24 cellular contexts compared by ENCODE assay signal in genomic region chr19:46384396-46384795, GRCh38. TPM values are rescaled to one million over a fixed set of nuclear protein-coding genes. Genes with fewer than 3 reads are reported as not detected.
DNase-seq lines count a peak whose midpoint lies in the region; ATAC-seq and TF ChIP-seq lines count a peak whose summit lies in the region.
"Had no signal": no experiment of that assay in that cellular context is flagged by ENCODE, and none has a peak within 500 bp of the region (broad histone marks: within the 10 kb centered on the region; RNA-seq: fewer than 3 reads in every experiment).

No MANE protein-coding gene starts in this region.

- ATAC-seq in RWPE2 (ENCODE audit: low read depth) (no peak), GM21723 (IDR thresholded peaks at IDR 0.05; ENCODE audit: unreplicated experiment) (no peak)
- ATAC-seq: stimulated activated naive CD8-positive, alpha-beta T cell treated with anti-CD3 and anti-CD28 coated beads, Interleukin-15, Interleukin-2, amounts not matched to agents 100 U/mL and 50 U/mL, for 24 hours had no signal

- H3K36me3 Mint-ChIP-seq in activated CD4-positive, alpha-beta T cell treated with anti-CD3 and anti-CD28 coated beads, Interleukin-2, amount 10 ng/mL, durations not matched to agents 24 days and 14 days (ENCODE audit: low read depth), result peaks cover 68% of the 10 kb centered on the region
- H3K36me3 Mint-ChIP-seq in mesothelial cell of epicardium, result peaks cover 65% of the 10 kb centered on the region

- H3K9me3 ChIP-seq in RWPE2 (ENCODE audit: severe bottlenecking) (no peaks in the 10 kb centered on the region), left ventricle myocardium inferior (replicated peaks) (no peaks in the 10 kb centered on the region), sigmoid colon (no peaks in the 10 kb centered on the region)
- H3K9me3 ChIP-seq: tibial nerve had no signal

- H3K9me3 Mint-ChIP-seq in activated CD4-positive, alpha-beta T cell treated with anti-CD3 and anti-CD28 coated beads, Interleukin-2, amount 10 ng/mL, durations not matched to agents 24 days and 14 days, result no peaks in the 10 kb centered on the region
- peaks cover 12% of the 10 kb centered on the region for H3K9me3 Mint-ChIP-seq in mesothelial cell of epicardium
- H3K9me3 Mint-ChIP-seq: neural crest cell had no signal

- H3K27ac ChIP-seq in RWPE2 (ENCODE audit: poor library complexity, severe bottlenecking) (no peak overlapping the region), left ventricle myocardium inferior (replicated peaks) (peak overlapping the region; percentile 51), sigmoid colon (no peak overlapping the region)
- H3K27ac ChIP-seq: cardiac muscle cell, dorsolateral prefrontal cortex, tibial nerve had no signal

- peaks cover 2% of the 10 kb centered on the region for H3K4me1 Mint-ChIP-seq in activated CD4-positive, alpha-beta T cell treated with anti-CD3 and anti-CD28 coated beads, Interleukin-2, amount 10 ng/mL, durations not matched to agents 24 days and 14 days
- no peaks in the 10 kb centered on the region for H3K4me1 Mint-ChIP-seq in mesothelial cell of epicardium
- H3K4me1 Mint-ChIP-seq: activated CD4-positive, alpha-beta memory T cell treated with anti-CD3 and anti-CD28 coated beads, Interleukin-2, amount 10 ng/mL, durations not matched to agents 7 days and 5 days had no signal

- peak overlapping the region; percentile 24 for H3K27ac Mint-ChIP-seq in activated CD4-positive, alpha-beta T cell treated with anti-CD3 and anti-CD28 coated beads, Interleukin-2, amount 10 ng/mL, durations not matched to agents 24 days and 14 days
- H3K27ac Mint-ChIP-seq in mesothelial cell of epicardium, result no peak overlapping the region
- H3K27ac Mint-ChIP-seq: activated CD4-positive, alpha-beta memory T cell treated with anti-CD3 and anti-CD28 coated beads, Interleukin-2, amount 10 ng/mL, durations not matched to agents 7 days and 5 days; HFFc6 had no signal

- H3K4me3 ChIP-seq in RWPE2 (ENCODE audit: severe bottlenecking), result no peak overlapping the region
- no peak overlapping the region for H3K4me3 ChIP-seq in left ventricle myocardium inferior
- H3K4me3 ChIP-seq in sigmoid colon, result no peak overlapping the region
- H3K4me3 ChIP-seq: cardiac muscle cell, dorsolateral prefrontal cortex, tibial nerve had no signal

- H3K4me1 ChIP-seq in RWPE2 (ENCODE audit: insufficient read depth, poor library complexity, severe bottlenecking) (no peaks in the 10 kb centered on the region), left ventricle myocardium inferior (peaks cover 40% of the 10 kb centered on the region), sigmoid colon (peaks cover 0 to 15% (median under 1%) of the 10 kb centered on the region in 4 donors)

- intact Hi-C loops in activated CD4-positive, alpha-beta T cell treated with anti-CD3 and anti-CD28 coated beads, Interleukin-2, amount 10 ng/mL, durations not matched to agents 24 days and 14 days (cut with micrococcal nuclease), result no loop called here
- intact Hi-C loops in left ventricle myocardium inferior (cut with micrococcal nuclease) (no loop called here), sigmoid colon (cut with DNase I) (no loop called here)

- H3K27me3 Mint-ChIP-seq in activated CD4-positive, alpha-beta T cell treated with anti-CD3 and anti-CD28 coated beads, Interleukin-2, amount 10 ng/mL, durations not matched to agents 24 days and 14 days, result no peaks in the 10 kb centered on the region
- no peaks in the 10 kb centered on the region for H3K27me3 Mint-ChIP-seq in mesothelial cell of epicardium (ENCODE audit: low read depth)
- H3K27me3 Mint-ChIP-seq: activated CD4-positive, alpha-beta memory T cell treated with anti-CD3 and anti-CD28 coated beads, Interleukin-2, amount 10 ng/mL, durations not matched to agents 7 days and 5 days had no signal

- no peak overlapping the region for H3K4me3 Mint-ChIP-seq in activated CD4-positive, alpha-beta T cell treated with anti-CD3 and anti-CD28 coated beads, Interleukin-2, amount 10 ng/mL, durations not matched to agents 24 days and 14 days
- no peak overlapping the region for H3K4me3 Mint-ChIP-seq in mesothelial cell of epicardium
- H3K4me3 Mint-ChIP-seq: activated CD4-positive, alpha-beta memory T cell treated with anti-CD3 and anti-CD28 coated beads, Interleukin-2, amount 10 ng/mL, durations not matched to agents 7 days and 5 days; HFFc6; neural crest cell had no signal

- no peak for DNase-seq in activated CD4-positive, alpha-beta T cell treated with anti-CD3 and anti-CD28 coated beads, Interleukin-2, amount 10 ng/mL, durations not matched to agents 24 days and 14 days
- DNase-seq in activated CD4-positive, alpha-beta T cell treated with anti-CD3 and anti-CD28 coated beads, Interleukin-2, amount 50 U/mL, for 4 hours, result no peak
- DNase-seq in RWPE2 (ENCODE audit: low spot score), result peak; percentile 44
- DNase-seq in left ventricle myocardium inferior, result peak; percentile 46
- DNase-seq in sigmoid colon, result peak; percentile 52
- DNase-seq in dermis blood vessel endothelial cell, result no peak
- DNase-seq in mesothelial cell of epicardium (ENCODE audit: low spot score in 2 of 2, unreplicated experiment in 2 of 2), result no peak
- DNase-seq: activated CD4-positive, alpha-beta memory T cell treated with anti-CD3 and anti-CD28 coated beads, Interleukin-2, amount 10 ng/mL, durations not matched to agents 7 days and 5 days; AML-193; DND-41; HFFc6; Karpas-422; NCI-H187 treated with DMSO at 0.1 percent for 48 hours; NCI-H2227 treated with DMSO at 0.1 percent for 48 hours; NK-92 treated with Interleukin-12 subunit alpha and Interleukin-12 subunit beta, amount 100 ng/mL, for 24 hours; stimulated activated CD4-positive, alpha-beta T cell treated with anti-CD3 and anti-CD28 coated beads, Interleukin-4, amount 100 ng/mL, for 4 hours; stimulated activated naive CD8-positive, alpha-beta T cell treated with anti-CD3 and anti-CD28 coated beads, Interleukin-15, Interleukin-2, amounts not matched to agents 100 U/mL and 50 U/mL, for 24 hours had no signal

- no peak for TF ChIP-seq POLR2A in sigmoid colon (IDR thresholded peaks at IDR 0.05)

- H3K36me3 ChIP-seq in RWPE2 (ENCODE audit: low read depth) (peaks cover 91% of the 10 kb centered on the region), left ventricle myocardium inferior (peaks cover 64% of the 10 kb centered on the region), sigmoid colon (peaks cover 26 to 75% (median 56%) of the 10 kb centered on the region in 4 donors)

- H3K27me3 ChIP-seq in RWPE2 (ENCODE audit: insufficient read depth, poor library complexity, severe bottlenecking) (no peaks in the 10 kb centered on the region), left ventricle myocardium inferior (ENCODE audit: low read depth) (no peaks in the 10 kb centered on the region), sigmoid colon (no peaks in the 10 kb centered on the region)
- H3K27me3 ChIP-seq: cardiac muscle cell, dorsolateral prefrontal cortex, tibial nerve had no signal

- TF ChIP-seq EP300 in sigmoid colon (IDR thresholded peaks at IDR 0.05), result no peak

- TF ChIP-seq CTCF in RWPE2 (IDR thresholded peaks at IDR 0.05; ENCODE audit: poor library complexity, severe bottlenecking) (no peak), left ventricle myocardium inferior (IDR thresholded peaks at IDR 0.05; ENCODE audit: borderline replicate concordance) (no peak), sigmoid colon (IDR thresholded peaks at IDR 0.05) (no peak), mesothelial cell of epicardium (IDR thresholded peaks at IDR 0.05; ENCODE audit: unreplicated experiment) (no peak)

- 95 to 96% methylated on average over 11 of the region's 11 CpGs for WGBS in sigmoid colon, 2 donors

RNA-seq across cellular contexts. Expression of gene CCDC8, which starts 29.0 kb away (rescaled TPM):
- not detected in 2 replicates for total RNA-seq in activated CD4-positive, alpha-beta T cell treated with anti-CD3 and anti-CD28 coated beads, Interleukin-2, amount 10 ng/mL, durations not matched to agents 24 days and 14 days
- total RNA-seq in left ventricle myocardium inferior (30.8 TPM), sigmoid colon (1 to 10 TPM; 3.5 to 6.1 (median 5.2) TPM), dermis blood vessel endothelial cell (0.56 and 0.68 TPM in 2 replicates), mesothelial cell of epicardium (50.3 to 51.7 TPM (median 50.7 TPM) in 3 replicates)
- 1 to 10 TPM in 2 of 3 donors, under 1 TPM in 1; 0.69 to 2.4 (median 1.9) TPM for polyA plus RNA-seq in sigmoid colon
- total RNA-seq: A172; activated CD4-positive, alpha-beta memory T cell treated with anti-CD3 and anti-CD28 coated beads, Interleukin-2, amount 10 ng/mL, durations not matched to agents 7 days and 5 days had no signal

RNA-seq across cellular contexts. Expression of gene PPP5C, which starts 37.5 kb away (rescaled TPM):
- 160 and 169 TPM in 2 replicates for total RNA-seq in activated CD4-positive, alpha-beta T cell treated with anti-CD3 and anti-CD28 coated beads, Interleukin-2, amount 10 ng/mL, durations not matched to agents 24 days and 14 days
- 70.8 TPM for total RNA-seq in left ventricle myocardium inferior
- 10 to 100 TPM; 37.1 to 61.5 (median 46.5) TPM for total RNA-seq in sigmoid colon
- polyA plus RNA-seq in sigmoid colon, result 10 to 100 TPM; 27.6 to 62.3 (median 37.7) TPM
- 88.8 and 113 TPM in 2 replicates for total RNA-seq in dermis blood vessel endothelial cell
- total RNA-seq in mesothelial cell of epicardium, result 80.6 to 86.4 TPM (median 85.2 TPM) in 3 replicates

RNA-seq across cellular contexts. Expression of gene PNMA8C, which starts 44.3 kb away (rescaled TPM):
- not detected in 2 replicates for total RNA-seq in activated CD4-positive, alpha-beta T cell treated with anti-CD3 and anti-CD28 coated beads, Interleukin-2, amount 10 ng/mL, durations not matched to agents 24 days and 14 days
- total RNA-seq in left ventricle myocardium inferior (not detected), sigmoid colon (under 1 TPM in 3 of 4 donors, not detected in 1; 0.27 to 0.36 (median 0.28) TPM), dermis blood vessel endothelial cell (not detected in 2 replicates), mesothelial cell of epicardium (0.49 to 0.79 TPM (median 0.73 TPM) in 3 replicates)
- under 1 TPM in 2 of 3 donors, not detected in 1; 0.23 to 0.25 TPM for polyA plus RNA-seq in sigmoid colon
- total RNA-seq: A172; activated CD4-positive, alpha-beta memory T cell treated with anti-CD3 and anti-CD28 coated beads, Interleukin-2, amount 10 ng/mL, durations not matched to agents 7 days and 5 days; lower leg skin had no signal

Comparison
In these comparisons a context has a peak if more than half of its experiments do, and no peak if none do; other contexts are left out.
1. DNase-seq: peak in RWPE2 (single experiment), left ventricle myocardium inferior (single experiment) and sigmoid colon (single experiment); none in activated CD4-positive, alpha-beta T cell treated with anti-CD3 and anti-CD28 coated beads, Interleukin-2, amount 10 ng/mL, durations not matched to agents 24 days and 14 days (single experiment), activated CD4-positive, alpha-beta T cell treated with anti-CD3 and anti-CD28 coated beads, Interleukin-2, amount 50 U/mL, for 4 hours (0 of 2), dermis blood vessel endothelial cell (single experiment) and mesothelial cell of epicardium (0 of 2).